ENCODE assay signal across 16 cellular contexts in genomic region chr7:5413449-5413786, GRCh38. TPM values are rescaled to one million over a fixed set of nuclear protein-coding genes. Genes with fewer than 3 reads are reported as not detected.
DNase-seq lines count a peak whose midpoint lies in the region; ATAC-seq and TF ChIP-seq lines count a peak whose summit lies in the region.
"Had no signal": no experiment of that assay in that cellular context is flagged by ENCODE, and none has a peak within 500 bp of the region (broad histone marks: within the 10 kb centered on the region; RNA-seq: fewer than 3 reads in every experiment).

No MANE protein-coding gene starts in this region.

- peak overlapping the region; percentile 3 for H2AK5ac ChIP-seq in trophoblast cell (ENCODE audit: low read length)

- peaks cover 26% of the 10 kb centered on the region for H3K79me1 ChIP-seq in trophoblast cell (ENCODE audit: low read length)

- H3K23ac ChIP-seq in trophoblast cell (ENCODE audit: low read length) = no peak overlapping the region

- no peak overlapping the region for H4K8ac ChIP-seq in trophoblast cell (ENCODE audit: low read depth, low read length)

- H2BK12ac ChIP-seq in trophoblast cell (ENCODE audit: low read length) = peak overlapping the region; percentile 72

- H3K4ac ChIP-seq in trophoblast cell (ENCODE audit: low read depth, low read length) = no peak overlapping the region

- H3K9me3 ChIP-seq in esophagus (ENCODE audit: control insufficient read depth in 2 of 2, insufficient read depth in 1 of 2, low read depth in 1 of 2, low read length in 1 of 2) (no peaks in the 10 kb centered on the region), trophoblast cell (ENCODE audit: insufficient read depth, low read depth, low read length) (no peaks in the 10 kb centered on the region), upper lobe of left lung (no peaks in the 10 kb centered on the region)
- H3K9me3 ChIP-seq: body of pancreas had no signal

- no peak overlapping the region for H3K9ac ChIP-seq in trophoblast cell (ENCODE audit: low read length)

- H3K79me2 ChIP-seq in trophoblast cell (ENCODE audit: control insufficient read depth, insufficient read depth, low read length, poor library complexity) = peaks cover 3% of the 10 kb centered on the region

- H3K4me3 ChIP-seq in esophagus (ENCODE audit: low read depth in 1 of 2, low read length in 2 of 2) = no peak overlapping the region
- no peak overlapping the region for H3K4me3 ChIP-seq in trophoblast cell (ENCODE audit: low read depth, low read length)
- no peak overlapping the region for H3K4me3 ChIP-seq in upper lobe of left lung
- H3K4me3 ChIP-seq: body of pancreas had no signal

- no peaks in the 10 kb centered on the region for H3K36me3 ChIP-seq in esophagus (ENCODE audit: control insufficient read depth in 2 of 2, insufficient read depth in 2 of 2, low read length in 1 of 2)
- H3K36me3 ChIP-seq in trophoblast cell (ENCODE audit: control insufficient read depth in 1 of 2, insufficient read depth in 2 of 2, low read length in 2 of 2) = peaks cover 3 to 4% of the 10 kb centered on the region in 2 experiments
- no peaks in the 10 kb centered on the region for H3K36me3 ChIP-seq in upper lobe of left lung

- H3K18ac ChIP-seq in trophoblast cell (ENCODE audit: low read length) = no peak overlapping the region

- no peak for TF ChIP-seq EP300 in upper lobe of left lung (IDR thresholded peaks at IDR 0.05)

- peak overlapping the region; percentile 16 for H4K91ac ChIP-seq in trophoblast cell (ENCODE audit: low read depth, low read length)

- DNase-seq in trophoblast cell (no peak), upper lobe of left lung (no peak), COLO668 (lab: John Stamatoyannopoulos, UW; ENCODE audit: unreplicated experiment) (no peak)
- no peak for DNase-seq in activated CD4-positive, alpha-beta T cell treated with anti-CD3 and anti-CD28 coated beads, Interleukin-2, amount 50 U/mL, for 4 hours
- DNase-seq: activated CD4-positive, alpha-beta T cell treated with anti-CD3 and anti-CD28 coated beads, Interleukin-2, amount 10 ng/mL, durations not matched to agents 24 days and 14 days; activated naive CD4-positive, alpha-beta T cell treated with anti-CD3 and anti-CD28 coated beads for 36 hours; activated T-cell treated with anti-CD3 and anti-CD28 coated beads for 4 hours; body of pancreas; foreskin keratinocyte; naive B cell; NCI-H1436; stimulated activated CD4-positive, alpha-beta T cell treated with anti-CD3 and anti-CD28 coated beads, Interleukin-1b, Interleukin-23, amount 100 ng/mL, for 48 hours had no signal

- H3K27ac ChIP-seq in VCaP = 0 out of 2 replicates have a peak overlapping the region, but pooled peaks have one; percentile 19
- H3K27ac ChIP-seq in esophagus (ENCODE audit: low read depth in 2 of 2, low read length in 1 of 2) = peak overlapping the region; percentile 47 to 67
- H3K27ac ChIP-seq in trophoblast cell (ENCODE audit: low read depth, low read length) = peak overlapping the region; percentile 57
- peak overlapping the region; percentile 44 to 77 (median 66) for H3K27ac ChIP-seq in upper lobe of left lung
- H3K27ac ChIP-seq: foreskin keratinocyte had no signal

- no peak overlapping the region for H3K14ac ChIP-seq in trophoblast cell (ENCODE audit: low read length)

- peak overlapping the region; percentile 21 for H2BK120ac ChIP-seq in trophoblast cell (ENCODE audit: insufficient read depth, low read length, poor library complexity)

- ATAC-seq in upper lobe of left lung (ENCODE audit: low FRiP score in 2 of 2) = no peak
- no peak for ATAC-seq in GM18861 (IDR thresholded peaks at IDR 0.05; ENCODE audit: unreplicated experiment)
- ATAC-seq: body of pancreas, foreskin keratinocyte, SK-N-SH treated with all-trans-retinoic acid at 6 μM for 48 hours had no signal

- no peak for TF ChIP-seq POLR2A in upper lobe of left lung (IDR thresholded peaks at IDR 0.05)

- 65 to 71% methylated on average over 6 of the region's 6 CpGs for WGBS in esophagus, 2 donors
- no CpG with 5 or more reads among the region's 6 CpGs for WGBS in trophoblast cell (ENCODE audit: extremely low coverage, insufficient coverage, insufficient read length)
- 58 to 76% methylated on average over 6 of the region's 6 CpGs for WGBS in upper lobe of left lung, 2 donors

- no peak overlapping the region for H4K12ac ChIP-seq in trophoblast cell (ENCODE audit: low read depth, low read length)

- H2AFZ ChIP-seq in trophoblast cell (ENCODE audit: insufficient read depth, low read length, poor library complexity) = no peak overlapping the region

- no peak for TF ChIP-seq CTCF in VCaP (conservative IDR thresholded peaks at IDR 0.05)
- no peak for TF ChIP-seq CTCF in upper lobe of left lung (IDR thresholded peaks at IDR 0.05)

- H3K27me3 ChIP-seq in esophagus (ENCODE audit: control insufficient read depth in 1 of 2, insufficient read depth in 2 of 2, low read length in 2 of 2) (no peaks in the 10 kb centered on the region), trophoblast cell (ENCODE audit: insufficient read depth, low read length) (no peaks in the 10 kb centered on the region), upper lobe of left lung (no peaks in the 10 kb centered on the region)
- H3K27me3 ChIP-seq: body of pancreas, foreskin keratinocyte had no signal

- H3K4me1 ChIP-seq in esophagus (ENCODE audit: control insufficient read depth in 2 of 2, insufficient read depth in 2 of 2, low read length in 1 of 2) = peaks cover 0 to 11% of the 10 kb centered on the region in 2 donors
- H3K4me1 ChIP-seq in trophoblast cell (ENCODE audit: control insufficient read depth in 1 of 2, insufficient read depth in 2 of 2, low read length in 2 of 2) = peaks cover 18 to 30% of the 10 kb centered on the region in 2 experiments
- peaks cover 26 to 49% (median 31%) of the 10 kb centered on the region in 4 donors for H3K4me1 ChIP-seq in upper lobe of left lung

- peak overlapping the region; percentile 15 for H3K4me2 ChIP-seq in trophoblast cell (ENCODE audit: low read length)

- H2BK5ac ChIP-seq in trophoblast cell (ENCODE audit: low read depth, low read length, poor library complexity) = peak overlapping the region; percentile 34

RNA-seq across cellular contexts. Expression of gene TNRC18, which starts 10.2 kb away (rescaled TPM):
- polyA plus RNA-seq in esophagus = 10 to 100 TPM; 18.0 to 34.0 TPM
- polyA plus RNA-seq in trophoblast cell (2013) = 39.0 and 39.9 TPM in 2 replicates
- 100 to 1,000 TPM; 101 to 617 (median 128) TPM for total RNA-seq in upper lobe of left lung
